Comparison of ENCODE assay signal across 15 cellular contexts in the genomic region with DNA sequence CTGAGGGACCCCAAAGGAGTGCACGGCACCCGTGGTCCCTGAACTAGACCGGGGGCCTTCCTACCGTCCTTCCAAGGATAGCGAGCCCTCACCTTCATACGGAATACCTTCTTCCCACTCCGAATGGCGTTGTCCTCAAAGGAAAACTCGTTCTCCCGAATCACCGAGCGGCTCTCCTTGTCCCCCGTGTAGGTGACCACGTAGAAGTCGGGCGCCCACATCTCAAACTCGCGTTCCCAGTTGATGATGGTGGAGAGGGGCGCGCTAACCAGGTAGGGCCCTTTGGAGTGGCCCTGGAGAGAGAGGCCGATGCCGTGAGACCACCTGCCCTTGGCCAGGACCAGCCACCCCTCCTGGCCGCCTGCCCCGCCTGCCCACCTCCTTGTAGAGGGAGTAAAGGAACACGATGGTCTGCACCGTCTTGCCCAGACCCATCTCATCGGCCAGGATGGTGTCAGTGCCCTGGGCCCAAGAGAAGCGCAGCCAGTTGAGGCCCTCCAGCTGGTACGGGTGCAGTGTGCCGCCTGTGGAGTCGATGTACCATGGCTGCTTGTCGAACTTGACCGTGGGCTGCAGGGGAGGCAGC.
"Had no signal": no experiment of that assay in that cellular context is flagged by ENCODE, and none has a peak within 500 bp of the region (broad histone marks: within the 10 kb centered on the region; RNA-seq: fewer than 3 reads in every experiment).

No MANE protein-coding gene starts in this region.

- H3K4me1 Mint-ChIP-seq: IgD-negative memory B cell had no signal

- H3K9me3 Mint-ChIP-seq: IgD-negative memory B cell had no signal

- H3K27ac Mint-ChIP-seq: IgD-negative memory B cell had no signal

- H3K27ac ChIP-seq: HL-60, KMS-11 had no signal

- H3K4me3 Mint-ChIP-seq: IgD-negative memory B cell had no signal

- DNase-seq: NCI-H1092 treated with DMSO at 0.1 percent for 48 hours, NCI-H1436, NCI-H187, NCI-H2029, NCI-H2081 treated with DMSO at 0.1 percent for 48 hours, NCI-H446, NCI-H510A, NCI-H524 treated with DMSO at 0.1 percent for 48 hours, NCI-H774, SHP77, SK-N-SH, SW 1271 had no signal
